In genomic region chr9:73114958-73115357, GRCh38 we compare ENCODE assay signal across 18 cellular contexts. TPM values are rescaled to one million over a fixed set of nuclear protein-coding genes. Genes with fewer than 3 reads are reported as not detected.
DNase-seq lines count a peak whose midpoint lies in the region; ATAC-seq and TF ChIP-seq lines count a peak whose summit lies in the region.
"Had no signal": no experiment of that assay in that cellular context is flagged by ENCODE, and none has a peak within 500 bp of the region (broad histone marks: within the 10 kb centered on the region; RNA-seq: fewer than 3 reads in every experiment).

No MANE protein-coding gene starts in this region.

- H3K18ac ChIP-seq in H9 (ENCODE audit: insufficient read length, low read depth, low read length), result no peak overlapping the region

- H3K27ac ChIP-seq in CD4-positive, alpha-beta T cell (ENCODE audit: low read depth, low read length), result no peak overlapping the region
- H3K27ac ChIP-seq in H9 (ENCODE audit: insufficient read length, low read depth, low read length), result no peak overlapping the region
- no peak overlapping the region for H3K27ac ChIP-seq in SJCRH30
- H3K27ac ChIP-seq: PC-9 had no signal

- H3K9ac ChIP-seq in H9 (ENCODE audit: extremely low read depth, insufficient read length, low read length), result no peak overlapping the region

- no peak for DNase-seq in CD4-positive, alpha-beta T cell
- DNase-seq in M059J (ENCODE audit: low read depth), result peak; percentile 32
- no peak for DNase-seq in chondrocyte (ENCODE audit: low spot score)
- DNase-seq in myocyte (ENCODE audit: low read depth), result peak; percentile 60
- DNase-seq in H9, result no peak
- no peak for DNase-seq in SJCRH30
- no peak for DNase-seq in activated CD8-positive, alpha-beta T cell treated with anti-CD3 and anti-CD28 coated beads, Interleukin-2, amount 10 ng/mL, durations not matched to agents 7 days and 5 days
- DNase-seq in nephron progenitor cell, result no peak
- DNase-seq: AML-193; CD4-positive, CD25-positive, alpha-beta regulatory T cell; NCI-H1048; NCI-H1694; NCI-H2107; NCI-H345; NCI-H69; PC-9 had no signal

- H3K4me1 ChIP-seq in H9 (ENCODE audit: insufficient read depth, low read length) (no peaks in the 10 kb centered on the region), SJCRH30 (peaks cover 3% of the 10 kb centered on the region; the same call in 1 of the 2 replicates)

- H3K36me3 Mint-ChIP-seq in CD4-positive, alpha-beta T cell (ENCODE audit: low read depth), result no peaks in the 10 kb centered on the region
- H3K36me3 Mint-ChIP-seq in chondrocyte (ENCODE audit: low read depth), result no peaks in the 10 kb centered on the region
- H3K36me3 Mint-ChIP-seq in H9 (ENCODE audit: insufficient read depth in 1 of 3, low read depth in 3 of 3), result no peaks in the 10 kb centered on the region
- H3K36me3 Mint-ChIP-seq in activated CD8-positive, alpha-beta T cell treated with anti-CD3 and anti-CD28 coated beads, Interleukin-2, amount 10 ng/mL, durations not matched to agents 7 days and 5 days (ENCODE audit: low read depth), result no peaks in the 10 kb centered on the region
- H3K36me3 Mint-ChIP-seq in nephron progenitor cell (ENCODE audit: low read depth), result no peaks in the 10 kb centered on the region
- H3K36me3 Mint-ChIP-seq: CD4-positive, CD25-positive, alpha-beta regulatory T cell had no signal

- H3K4me1 Mint-ChIP-seq in CD4-positive, alpha-beta T cell (ENCODE audit: low read depth), result peaks cover 58% of the 10 kb centered on the region
- peaks cover 33% of the 10 kb centered on the region for H3K4me1 Mint-ChIP-seq in chondrocyte (ENCODE audit: low read depth)
- H3K4me1 Mint-ChIP-seq in H9, result no peaks in the 10 kb centered on the region
- H3K4me1 Mint-ChIP-seq in activated CD8-positive, alpha-beta T cell treated with anti-CD3 and anti-CD28 coated beads, Interleukin-2, amount 10 ng/mL, durations not matched to agents 7 days and 5 days (ENCODE audit: low read depth), result peaks cover 31% of the 10 kb centered on the region
- no peaks in the 10 kb centered on the region for H3K4me1 Mint-ChIP-seq in nephron progenitor cell

- H3K14ac ChIP-seq in H9 (ENCODE audit: insufficient read depth, low read length), result no peak overlapping the region

- H3K9me3 ChIP-seq in CD4-positive, alpha-beta T cell (ENCODE audit: control insufficient read depth, low read length), result no peaks in the 10 kb centered on the region
- H3K9me3 ChIP-seq in H9 (ENCODE audit: control insufficient read depth, low read depth, low read length) (no peaks in the 10 kb centered on the region), SJCRH30 (replicated peaks) (no peaks in the 10 kb centered on the region)
- H3K9me3 ChIP-seq: A549 had no signal

- H3K56ac ChIP-seq in H9 (ENCODE audit: insufficient read length, low read depth, low read length), result no peak overlapping the region

- WGBS in H9 (ENCODE audit: extremely low coverage, insufficient read length, low lambda C conversion rate), result no CpG with 5 or more reads among the region's 1 CpG

- no peaks in the 10 kb centered on the region for H3K79me1 ChIP-seq in H9 (ENCODE audit: insufficient read depth, low read depth, low read length, poor library complexity, severe bottlenecking)

- no peaks in the 10 kb centered on the region for H3K23me2 ChIP-seq in H9 (ENCODE audit: insufficient read length, low read depth, low read length, poor library complexity, severe bottlenecking)

- H2BK120ac ChIP-seq in H9 (ENCODE audit: low read depth, low read length, poor library complexity, severe bottlenecking), result no peak overlapping the region

- H3K4me3 ChIP-seq in SJCRH30, result no peak overlapping the region
- H3K4me3 ChIP-seq: A549, PC-9 had no signal

- CTCF ChIA-PET in CD4-positive, alpha-beta T cell (lab: Charles Lee), result interaction anchor here (0.7 kb wide), 1 partner anchor 40 kb away, joined by 3 read pairs; no protein-coding TSS in a partner anchor
- CTCF ChIA-PET in activated CD8-positive, alpha-beta T cell treated with anti-CD3 and anti-CD28 coated beads, Interleukin-2, amount 10 ng/mL, durations not matched to agents 7 days and 5 days (lab: Charles Lee), result interaction anchor here (0.9 to 8.6 kb wide), 8 partner anchors 8 to 1142 kb away, joined by 3 to 124 read pairs (median 3); no protein-coding TSS in a partner anchor

- POLR2A ChIA-PET in CD4-positive, alpha-beta T cell (lab: Charles Lee), result interaction anchor here (0.7 to 1.4 kb wide), 3 partner anchors 18 to 40 kb away, joined by 3 to 5 read pairs (median 5); no protein-coding TSS in a partner anchor
- POLR2A ChIA-PET in activated CD8-positive, alpha-beta T cell treated with anti-CD3 and anti-CD28 coated beads, Interleukin-2, amount 10 ng/mL, durations not matched to agents 7 days and 5 days (lab: Charles Lee), result interaction anchor here (1.0 kb wide), 1 partner anchor 62 kb away, joined by 3 read pairs; no protein-coding TSS in a partner anchor

- H3K23ac ChIP-seq in H9 (ENCODE audit: insufficient read length, low read depth, low read length), result no peak overlapping the region

- no peaks in the 10 kb centered on the region for H3K9me3 Mint-ChIP-seq in CD4-positive, alpha-beta T cell
- no peaks in the 10 kb centered on the region for H3K9me3 Mint-ChIP-seq in chondrocyte (ENCODE audit: low read depth)
- no peaks in the 10 kb centered on the region for H3K9me3 Mint-ChIP-seq in H9
- no peaks in the 10 kb centered on the region for H3K9me3 Mint-ChIP-seq in activated CD8-positive, alpha-beta T cell treated with anti-CD3 and anti-CD28 coated beads, Interleukin-2, amount 10 ng/mL, durations not matched to agents 7 days and 5 days (ENCODE audit: insufficient read depth)
- no peaks in the 10 kb centered on the region for H3K9me3 Mint-ChIP-seq in nephron progenitor cell

- TF ChIP-seq CTCF in CD4-positive, alpha-beta T cell (IDR thresholded peaks at IDR 0.05), result no peak
- TF ChIP-seq CTCF in chondrocyte (IDR thresholded peaks at IDR 0.05) (no peak), H9 (conservative IDR thresholded peaks at IDR 0.05) (no peak), nephron progenitor cell (IDR thresholded peaks at IDR 0.05) (no peak)

- intact Hi-C loops in CD4-positive, alpha-beta T cell (cut with DNase I, micrococcal nuclease), result loop anchor here in 1 of 2 experiments (2.0 kb wide), 1 partner anchor 16 kb away; no protein-coding TSS in a partner anchor

- no peaks in the 10 kb centered on the region for H4K20me1 ChIP-seq in H9 (ENCODE audit: control insufficient read depth, insufficient read depth, insufficient read length)

- H4K5ac ChIP-seq in H9 (ENCODE audit: insufficient read length, low read depth, low read length), result no peak overlapping the region

- H3K4me3 Mint-ChIP-seq in CD4-positive, alpha-beta T cell, result peak overlapping the region; percentile 22
- H3K4me3 Mint-ChIP-seq in chondrocyte (ENCODE audit: unreplicated experiment) (no peak overlapping the region), H9 (no peak overlapping the region), nephron progenitor cell (no peak overlapping the region)
- no peak overlapping the region for H3K4me3 Mint-ChIP-seq in activated CD8-positive, alpha-beta T cell treated with anti-CD3 and anti-CD28 coated beads, Interleukin-2, amount 10 ng/mL, durations not matched to agents 7 days and 5 days
- H3K4me3 Mint-ChIP-seq: CD4-positive, CD25-positive, alpha-beta regulatory T cell had no signal

- H3K27me3 ChIP-seq in CD4-positive, alpha-beta T cell (ENCODE audit: control insufficient read depth, insufficient read depth, low read length), result no peaks in the 10 kb centered on the region
- H3K27me3 ChIP-seq in H9 (ENCODE audit: insufficient read depth, low read length) (no peaks in the 10 kb centered on the region), SJCRH30 (no peaks in the 10 kb centered on the region)

- H2BK20ac ChIP-seq in H9 (ENCODE audit: low read depth, low read length, poor library complexity, severe bottlenecking), result no peak overlapping the region

- H2BK12ac ChIP-seq in H9 (ENCODE audit: insufficient read length, low read depth, low read length), result no peak overlapping the region

- H3K79me2 ChIP-seq in H9 (ENCODE audit: insufficient read depth, low read length), result no peaks in the 10 kb centered on the region

- no peak overlapping the region; the same call in 1 of the 2 replicates for H2BK15ac ChIP-seq in H9 (ENCODE audit: low read depth, low read length)

- H3K27ac Mint-ChIP-seq in CD4-positive, alpha-beta T cell, result peak overlapping the region; percentile 48
- H3K27ac Mint-ChIP-seq in chondrocyte (ENCODE audit: unreplicated experiment), result peak overlapping the region; percentile 37
- H3K27ac Mint-ChIP-seq in H9, result no peak overlapping the region
- no peak overlapping the region for H3K27ac Mint-ChIP-seq in activated CD8-positive, alpha-beta T cell treated with anti-CD3 and anti-CD28 coated beads, Interleukin-2, amount 10 ng/mL, durations not matched to agents 7 days and 5 days
- no peak overlapping the region for H3K27ac Mint-ChIP-seq in nephron progenitor cell

- no peak overlapping the region for H2AK5ac ChIP-seq in H9 (ENCODE audit: insufficient read length, low read length)

- H4K8ac ChIP-seq in H9 (replicated peaks; ENCODE audit: insufficient read length, low read depth, low read length), result no peak overlapping the region

- no peaks in the 10 kb centered on the region for H3K36me3 ChIP-seq in SJCRH30

- no peak overlapping the region for H2AFZ ChIP-seq in H9 (ENCODE audit: low read length)
- H2AFZ ChIP-seq: PC-9 had no signal

- no peak overlapping the region for H3T11ph ChIP-seq in H9 (ENCODE audit: low read length)

- H3K4me2 ChIP-seq in H9 (ENCODE audit: insufficient read depth, insufficient read length, low read length), result no peak overlapping the region
- H3K4me2 ChIP-seq: PC-9 had no signal

- no peaks in the 10 kb centered on the region for H3K27me3 Mint-ChIP-seq in CD4-positive, alpha-beta T cell
- H3K27me3 Mint-ChIP-seq in chondrocyte (ENCODE audit: low read depth) (no peaks in the 10 kb centered on the region), H9 (ENCODE audit: low read depth) (no peaks in the 10 kb centered on the region), nephron progenitor cell (ENCODE audit: low read depth, poor library complexity) (no peaks in the 10 kb centered on the region)
- H3K27me3 Mint-ChIP-seq in activated CD8-positive, alpha-beta T cell treated with anti-CD3 and anti-CD28 coated beads, Interleukin-2, amount 10 ng/mL, durations not matched to agents 7 days and 5 days (ENCODE audit: low read depth), result no peaks in the 10 kb centered on the region
- H3K27me3 Mint-ChIP-seq: CD4-positive, CD25-positive, alpha-beta regulatory T cell had no signal

- no peak overlapping the region for H3K4ac ChIP-seq in H9 (ENCODE audit: low read depth, low read length)

- peak; percentile 55 for ATAC-seq in CD4-positive, alpha-beta T cell (ENCODE audit: poor library complexity)
- no peak for ATAC-seq in activated CD8-positive, alpha-beta T cell treated with anti-CD3 and anti-CD28 coated beads, Interleukin-2, amount 10 ng/mL, durations not matched to agents 7 days and 5 days
- ATAC-seq: A549, Right ventricle myocardium inferior had no signal

- no peak overlapping the region for H4K91ac ChIP-seq in H9 (ENCODE audit: insufficient read length, low read depth, low read length)

- H2BK5ac ChIP-seq in H9 (ENCODE audit: insufficient read length, low read length), result no peak overlapping the region

RNA-seq across cellular contexts. Expression of gene ANXA1, which starts 36.7 kb away (rescaled TPM):
- 100 to 1,000 TPM; 310 to 317 TPM for total RNA-seq in CD4-positive, alpha-beta T cell
- 608 and 753 TPM in 2 replicates for total RNA-seq in M059J (2014; rRNA removed; shearing (Covaris generic))
- total RNA-seq in chondrocyte (294 to 376 TPM (median 369 TPM) in 3 replicates), myocyte (171 and 372 TPM in 2 replicates), H9 (2021) (3.5 and 3.6 TPM in 2 replicates)
- 245 TPM for polyA plus RNA-seq in myocyte (2012)
- total RNA-seq in SJCRH30 (2014; rRNA removed; shearing (Covaris generic)), result 28.1 and 34.4 TPM in 2 replicates
- total RNA-seq in activated CD8-positive, alpha-beta T cell treated with anti-CD3 and anti-CD28 coated beads, Interleukin-2, amount 10 ng/mL, durations not matched to agents 7 days and 5 days, result 10 to 100 TPM; 88.2 to 90.8 TPM

Comparison
In these comparisons a context has a peak if more than half of its experiments do, and no peak if none do; other contexts are left out.
1. DNase-seq: peak in M059J (single experiment) and myocyte (single experiment); none in CD4-positive, alpha-beta T cell (0 of 10), chondrocyte (single experiment), H9 (single experiment), SJCRH30 (0 of 2), activated CD8-positive, alpha-beta T cell treated with anti-CD3 and anti-CD28 coated beads, Interleukin-2, amount 10 ng/mL, durations not matched to agents 7 days and 5 days (single experiment) and nephron progenitor cell (single experiment).
2. H3K27ac Mint-ChIP-seq: peak in CD4-positive, alpha-beta T cell (single experiment) and chondrocyte (single experiment); none in H9 (0 of 3), activated CD8-positive, alpha-beta T cell treated with anti-CD3 and anti-CD28 coated beads, Interleukin-2, amount 10 ng/mL, durations not matched to agents 7 days and 5 days (single experiment) and nephron progenitor cell (single experiment).